In genomic region chr16:4511441-4512082, GRCh38 we compare ENCODE assay signal across 1 cellular context.
TF ChIP-seq lines count a peak whose summit lies in the region.

No MANE protein-coding gene starts in this region.

TF ChIP-seq in HepG2, 621 proteins besides CTCF, POLR2A, EP300 and RAD21 (continues in another document):
- TF ChIP-seq XRCC5 (optimal IDR thresholded peaks at IDR 0.05; ENCODE audit: low read length): peak; percentile 60
- no peak for TF ChIP-seq POLR2AphosphoS2 (IDR thresholded peaks at IDR 0.05; ENCODE audit: low read depth, low read length)
- no peak for TF ChIP-seq KAT8 (CRISPR knock-in tag; IDR thresholded peaks at IDR 0.05)
- no peak for TF ChIP-seq ZNF263 (CRISPR knock-in tag; IDR thresholded peaks at IDR 0.05)
- TF ChIP-seq CHD4 (IDR thresholded peaks at IDR 0.05; ENCODE audit: borderline replicate concordance, low read length): no peak
- 0 out of 2 replicates have a peak, but pooled peaks have one; percentile 12 for TF ChIP-seq HOXA3 (CRISPR knock-in tag; IDR thresholded peaks at IDR 0.05)
- no peak for TF ChIP-seq ZNF484 (CRISPR knock-in tag; IDR thresholded peaks at IDR 0.05; ENCODE audit: borderline replicate concordance, low read depth)
- no peak for TF ChIP-seq NR2F6 (IDR thresholded peaks at IDR 0.05)
- TF ChIP-seq NR2F6 (CRISPR knock-in tag; IDR thresholded peaks at IDR 0.05): 0 out of 2 replicates have a peak, but pooled peaks have one; percentile 22
- no peak for TF ChIP-seq ZFP62 (CRISPR knock-in tag; IDR thresholded peaks at IDR 0.05)
- TF ChIP-seq ZFAT (CRISPR knock-in tag; conservative IDR thresholded peaks at IDR 0.05): no peak
- no peak for TF ChIP-seq CCAR2 (optimal IDR thresholded peaks at IDR 0.05; ENCODE audit: low read depth, low read length)
- TF ChIP-seq ZNF44 (CRISPR knock-in tag; IDR thresholded peaks at IDR 0.05): no peak
- peak; percentile 63 for TF ChIP-seq SMC3 (IDR thresholded peaks at IDR 0.05; ENCODE audit: low read length)
- TF ChIP-seq ZNF615 (CRISPR knock-in tag; IDR thresholded peaks at IDR 0.05; ENCODE audit: borderline replicate concordance): no peak
- no peak for TF ChIP-seq YY1 (IDR thresholded peaks at IDR 0.05; ENCODE audit: insufficient read depth, insufficient replicate concordance, low read depth, low read length)
- no peak for TF ChIP-seq PRDM15 (CRISPR knock-in tag; IDR thresholded peaks at IDR 0.05)
- no peak for TF ChIP-seq SRF (IDR thresholded peaks at IDR 0.05; ENCODE audit: low read depth, low read length)
- TF ChIP-seq ARID4A (CRISPR knock-in tag; IDR thresholded peaks at IDR 0.05; ENCODE audit: borderline replicate concordance): peak; percentile 20; the same call in 1 of the 2 replicates
- TF ChIP-seq HNRNPL (IDR thresholded peaks at IDR 0.05; ENCODE audit: low read depth, low read length): peak; percentile 76
- no peak for TF ChIP-seq SOX6 (IDR thresholded peaks at IDR 0.05)
- TF ChIP-seq SOX6 (CRISPR knock-in tag; IDR thresholded peaks at IDR 0.05): no peak
- TF ChIP-seq ZNF580 (CRISPR knock-in tag; IDR thresholded peaks at IDR 0.05; ENCODE audit: borderline replicate concordance, low read depth): no peak
- no peak for TF ChIP-seq KLF11 (CRISPR knock-in tag; IDR thresholded peaks at IDR 0.05)
- peak; percentile 98 for TF ChIP-seq ZBTB33 (CRISPR knock-in tag; IDR thresholded peaks at IDR 0.05)
- no peak for TF ChIP-seq TOPORS (CRISPR knock-in tag; IDR thresholded peaks at IDR 0.05)
- TF ChIP-seq ZNF75D (CRISPR knock-in tag; IDR thresholded peaks at IDR 0.05; ENCODE audit: borderline replicate concordance): no peak
- peak; percentile 29; the same call in 1 of the 2 replicates for TF ChIP-seq ZNF687 (CRISPR knock-in tag; IDR thresholded peaks at IDR 0.05)
- no peak for TF ChIP-seq ZNF563 (CRISPR knock-in tag; IDR thresholded peaks at IDR 0.05)
- no peak for TF ChIP-seq ZNF549 (CRISPR knock-in tag; IDR thresholded peaks at IDR 0.05)
- no peak for TF ChIP-seq NBN (conservative IDR thresholded peaks at IDR 0.05)
- no peak for TF ChIP-seq ZNF609 (CRISPR knock-in tag; IDR thresholded peaks at IDR 0.05; ENCODE audit: borderline replicate concordance)
- TF ChIP-seq ZNF792 (CRISPR knock-in tag; IDR thresholded peaks at IDR 0.05): no peak
- TF ChIP-seq CBX5 (CRISPR knock-in tag; IDR thresholded peaks at IDR 0.05; ENCODE audit: borderline replicate concordance): no peak
- TF ChIP-seq ZBTB34 (CRISPR knock-in tag; IDR thresholded peaks at IDR 0.05): no peak
